In the genomic region with DNA sequence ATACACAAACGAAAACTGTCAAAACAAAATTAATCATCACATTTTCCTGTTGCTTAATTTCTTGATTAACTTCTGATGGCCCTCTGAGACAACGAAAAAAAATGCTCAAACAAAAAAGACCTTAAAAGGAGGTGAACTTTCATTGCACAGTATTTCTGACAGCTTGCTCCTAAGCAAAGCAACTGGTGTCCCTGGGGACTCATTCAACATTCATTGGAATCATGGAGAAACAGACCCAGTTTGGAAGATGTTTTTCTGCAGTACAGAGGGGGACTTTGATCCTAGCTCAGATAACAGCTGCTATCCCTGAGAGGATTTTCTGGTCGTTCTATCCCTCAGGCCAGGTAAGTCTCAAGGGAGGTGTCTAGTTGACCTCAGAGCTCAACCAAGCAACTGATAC, we compare ENCODE assay signal across 17 cellular contexts.
"Had no signal": no experiment of that assay in that cellular context is flagged by ENCODE, and none has a peak within 500 bp of the region (broad histone marks: within the 10 kb centered on the region; RNA-seq: fewer than 3 reads in every experiment).

No MANE protein-coding gene starts in this region.

- H3K36me3 Mint-ChIP-seq: naive B cell; stimulated activated naive B cell treated with anti-CD40 and anti-IgM and Interleukin-4, amounts not matched to agents 10 μg/mL and 1 μg/mL and 100 μg/mL, for 72 hours had no signal

- H3K27me3 ChIP-seq: brain microvascular endothelial cell, neutrophil, thyroid gland, uterus had no signal

- H3K36me3 ChIP-seq: brain microvascular endothelial cell, neutrophil, thyroid gland, uterus had no signal

- H3K4me3 ChIP-seq: coronary artery, thyroid gland, uterus had no signal

- H3K4me1 ChIP-seq: parathyroid adenoma, thyroid gland, uterus had no signal

- DNase-seq: activated CD4-positive, CD25-positive, alpha-beta regulatory T cell treated with anti-CD3 and anti-CD28 coated beads, Interleukin-2, amount 50 U/mL, for 72 hours; activated naive CD4-positive, alpha-beta T cell treated with Interleukin-2 at 50 U/mL for 16 hours; anterior cingulate cortex; brain microvascular endothelial cell; naive B cell; retina; stimulated activated CD4-positive, alpha-beta T cell treated with anti-CD3 and anti-CD28 coated beads, Interleukin-2, amount 100 ng/mL, for 48 hours; stimulated activated naive B cell treated with anti-CD40 and anti-IgM and Interleukin-4, amounts not matched to agents 10 μg/mL and 1 μg/mL and 100 μg/mL, for 72 hours; thyroid gland; uterus had no signal

- H3K9me3 Mint-ChIP-seq: activated T-helper 17 cell treated with anti-CD3 and anti-CD28 coated beads, Interleukin-2, amount 50 U/mL, for 72 hours; central memory CD8-positive, alpha-beta T cell; stimulated activated naive B cell treated with anti-CD40 and anti-IgM and Interleukin-4, amounts not matched to agents 10 μg/mL and 1 μg/mL and 100 μg/mL, for 72 hours had no signal

- H3K27me3 Mint-ChIP-seq: activated T-helper 17 cell treated with anti-CD3 and anti-CD28 coated beads, Interleukin-2, amount 50 U/mL, for 72 hours; central memory CD8-positive, alpha-beta T cell; naive B cell; stimulated activated naive B cell treated with anti-CD40 and anti-IgM and Interleukin-4, amounts not matched to agents 10 μg/mL and 1 μg/mL and 100 μg/mL, for 72 hours had no signal

- H3K4me1 Mint-ChIP-seq: activated T-helper 17 cell treated with anti-CD3 and anti-CD28 coated beads, Interleukin-2, amount 50 U/mL, for 72 hours; central memory CD8-positive, alpha-beta T cell; stimulated activated naive B cell treated with anti-CD40 and anti-IgM and Interleukin-4, amounts not matched to agents 10 μg/mL and 1 μg/mL and 100 μg/mL, for 72 hours had no signal

- H2AFZ ChIP-seq: parathyroid adenoma had no signal

- H3K27ac ChIP-seq: brain microvascular endothelial cell, coronary artery, neutrophil, parathyroid adenoma, thyroid gland, uterus had no signal

- H3K4me3 Mint-ChIP-seq: activated T-helper 17 cell treated with anti-CD3 and anti-CD28 coated beads, Interleukin-2, amount 50 U/mL, for 72 hours; central memory CD8-positive, alpha-beta T cell; naive B cell; stimulated activated naive B cell treated with anti-CD40 and anti-IgM and Interleukin-4, amounts not matched to agents 10 μg/mL and 1 μg/mL and 100 μg/mL, for 72 hours had no signal

- H3K9ac ChIP-seq: parathyroid adenoma had no signal

- ATAC-seq: activated T-helper 17 cell treated with anti-CD3 and anti-CD28 coated beads, Interleukin-2, amount 50 U/mL, for 72 hours; esophagus mucosa; left lobe of liver; stimulated activated naive B cell treated with anti-CD40 and anti-IgM and Interleukin-4, amounts not matched to agents 10 μg/mL and 1 μg/mL and 100 μg/mL, for 72 hours had no signal

- H3K27ac Mint-ChIP-seq: activated T-helper 17 cell treated with anti-CD3 and anti-CD28 coated beads, Interleukin-2, amount 50 U/mL, for 72 hours; naive B cell; stimulated activated naive B cell treated with anti-CD40 and anti-IgM and Interleukin-4, amounts not matched to agents 10 μg/mL and 1 μg/mL and 100 μg/mL, for 72 hours had no signal

- H3K79me2 ChIP-seq: parathyroid adenoma had no signal
